Comparison of ENCODE assay signal across 3 cellular contexts in genomic region chr1:193188915-193189314, GRCh38. TPM values are rescaled to one million over a fixed set of nuclear protein-coding genes. Genes with fewer than 3 reads are reported as not detected.
"Had no signal": no experiment of that assay in that cellular context is flagged by ENCODE, and none has a peak within 500 bp of the region (broad histone marks: within the 10 kb centered on the region; RNA-seq: fewer than 3 reads in every experiment).

No MANE protein-coding gene starts in this region.

RNA-seq across cellular contexts. Expression of gene B3GALT2, which starts 2.5 kb away (rescaled TPM):
- total RNA-seq: endodermal cell, endothelial cell of umbilical vein, foreskin keratinocyte had no signal
- polyA plus RNA-seq: endothelial cell of umbilical vein, foreskin keratinocyte had no signal
